ENCODE assay signal across 1 cellular context in the genomic region with DNA sequence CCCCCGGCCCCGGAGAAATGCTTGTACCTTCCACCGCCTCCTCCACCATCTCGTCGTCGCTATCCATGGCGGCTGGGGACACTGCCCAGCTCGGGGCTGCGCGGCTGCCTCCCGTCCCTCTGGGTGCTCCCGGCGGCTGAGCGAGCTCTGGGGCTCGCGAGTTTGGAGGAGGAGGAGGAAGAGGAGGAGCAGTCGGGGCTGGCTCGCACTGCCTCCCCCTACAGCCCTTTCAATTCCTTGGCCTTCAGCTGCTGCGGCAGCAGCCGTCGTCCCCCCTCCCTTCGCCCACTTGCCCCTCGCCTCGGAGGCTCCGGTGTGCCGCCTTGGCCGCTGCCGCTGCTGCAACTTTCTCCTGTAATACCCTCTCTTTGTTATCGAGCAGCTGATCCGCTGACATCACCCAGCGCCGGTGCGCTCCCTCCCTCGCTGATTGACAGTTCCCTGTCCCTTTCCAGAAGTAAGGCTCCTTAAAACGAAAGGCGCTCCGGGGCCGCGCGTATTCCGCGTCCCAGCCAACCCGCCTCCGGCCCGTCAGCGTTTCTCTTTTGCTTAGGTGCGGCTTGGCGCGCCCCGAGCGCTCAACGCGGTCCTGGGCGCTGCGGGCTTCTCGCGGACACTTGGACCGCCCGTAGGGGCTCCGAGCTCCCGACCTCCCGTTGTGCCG.
TF ChIP-seq lines count a peak whose summit lies in the region.

TSS of gene SETD7 (minus strand) at position 149 of the 664 bp plus-strand sequence. CDS start at position 67, 82 bp downstream.

TF ChIP-seq in K562, 482 proteins besides CTCF, POLR2A, EP300 and RAD21 (continued from another document):
- no peak for TF ChIP-seq BRD9 (IDR thresholded peaks at IDR 0.05; ENCODE audit: low read depth, partially characterized antibody)
- no peak for TF ChIP-seq RBM25 (IDR thresholded peaks at IDR 0.05; ENCODE audit: low read depth, low read length, severe bottlenecking)
- TF ChIP-seq ZNF311 (CRISPR knock-in tag; IDR thresholded peaks at IDR 0.05): no peak
- peak; percentile 60 for TF ChIP-seq POLR2G (IDR thresholded peaks at IDR 0.05; ENCODE audit: low read depth, low read length)
